In the genomic region with DNA sequence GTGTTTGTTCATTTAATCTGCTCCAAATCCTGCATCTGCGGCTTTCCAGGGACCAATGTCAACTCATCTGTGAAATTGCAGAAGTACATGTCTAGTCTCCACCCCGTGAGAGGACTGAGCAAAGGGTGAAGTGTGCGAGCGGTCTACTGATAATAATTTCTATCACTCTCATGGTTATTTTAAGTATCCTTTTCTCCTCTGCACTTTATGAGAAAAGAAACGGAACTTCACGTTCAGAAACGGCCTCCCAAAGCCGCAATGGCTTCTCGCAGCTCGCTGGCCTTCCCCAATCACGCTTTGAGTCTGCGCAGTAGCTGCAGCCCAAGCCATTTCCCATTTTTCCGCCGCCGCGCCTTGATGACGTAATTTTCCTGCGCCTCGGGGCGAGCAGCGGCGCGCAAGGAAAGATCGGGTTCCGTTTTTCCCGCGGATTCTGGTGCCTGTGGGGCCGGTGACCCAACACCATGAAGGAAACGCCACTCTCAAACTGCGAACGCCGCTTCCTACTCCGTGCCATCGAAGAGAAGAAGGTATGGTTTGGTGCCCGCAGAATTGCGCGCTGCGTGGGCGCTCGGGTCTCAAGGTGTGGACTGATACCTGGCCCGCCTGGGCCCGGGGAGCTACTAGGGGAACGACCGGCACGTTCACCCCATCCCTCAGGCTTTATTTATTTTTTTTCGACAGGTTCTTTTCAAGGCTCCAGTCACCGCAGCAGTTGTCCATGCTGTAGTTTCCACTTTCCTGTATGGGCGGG, we compare ENCODE assay signal across 8 cellular contexts. TPM values are rescaled to one million over a fixed set of nuclear protein-coding genes. Genes with fewer than 3 reads are reported as not detected.
DNase-seq lines count a peak whose midpoint lies in the region; ATAC-seq, FAIRE-seq and TF ChIP-seq lines count a peak whose summit lies in the region.

A gene with protein sequence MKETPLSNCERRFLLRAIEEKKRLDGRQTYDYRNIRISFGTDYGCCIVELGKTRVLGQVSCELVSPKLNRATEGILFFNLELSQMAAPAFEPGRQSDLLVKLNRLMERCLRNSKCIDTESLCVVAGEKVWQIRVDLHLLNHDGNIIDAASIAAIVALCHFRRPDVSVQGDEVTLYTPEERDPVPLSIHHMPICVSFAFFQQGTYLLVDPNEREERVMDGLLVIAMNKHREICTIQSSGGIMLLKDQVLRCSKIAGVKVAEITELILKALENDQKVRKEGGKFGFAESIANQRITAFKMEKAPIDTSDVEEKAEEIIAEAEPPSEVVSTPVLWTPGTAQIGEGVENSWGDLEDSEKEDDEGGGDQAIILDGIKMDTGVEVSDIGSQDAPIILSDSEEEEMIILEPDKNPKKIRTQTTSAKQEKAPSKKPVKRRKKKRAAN (plus strand): TSS at position 363 of the 754 bp plus-strand sequence. CDS start 102 bp downstream, at position 465.

- BruUV-seq in mammary epithelial cell (replicated peaks; lab: Mats Ljungman, UMichigan) = TSS peak; percentile 94

- peak within 1 kb of the TSS; percentile 96 for H3K9ac ChIP-seq in mammary epithelial cell (ENCODE audit: insufficient read depth, low read length)

- H3K79me2 ChIP-seq in ACC112 (ENCODE audit: control insufficient read depth, insufficient read depth, low read length, unreplicated experiment) (peaks cover 41% of the 10 kb centered on the region), mammary epithelial cell (ENCODE audit: insufficient read depth, low read length) (peaks cover 31% of the 10 kb centered on the region)

- no peak for FAIRE-seq in small intestine (lab: Jason Lieb, UNC)

- H3K4me2 ChIP-seq in mammary epithelial cell (ENCODE audit: insufficient read depth, low read depth, low read length) = peak within 1 kb of the TSS; percentile 94

- H2AFZ ChIP-seq in ACC112 (ENCODE audit: low read length, unreplicated experiment) (peak within 1 kb of the TSS; percentile 99), mammary epithelial cell (ENCODE audit: low read depth, low read length) (peak within 1 kb of the TSS; percentile 99)

- H3K9me3 ChIP-seq in WERI-Rb-1 (ENCODE audit: severe bottlenecking) (no peaks in the 10 kb centered on the region), mammary epithelial cell (replicated peaks; ENCODE audit: insufficient read depth, low read length) (no peaks in the 10 kb centered on the region), small intestine (ENCODE audit: control insufficient read depth, low read depth) (no peaks in the 10 kb centered on the region)

- peak; percentile 96 for DNase-seq in NCI-H2227 (lab: John Stamatoyannopoulos, UW; ENCODE audit: unreplicated experiment)
- peak; percentile 98 for DNase-seq in WERI-Rb-1
- DNase-seq in mammary epithelial cell = peak; percentile 91
- DNase-seq in iPS-NIHi11 (ENCODE audit: low spot score) = peak; percentile 89
- DNase-seq in small intestine = peak; percentile 94

- H3K4me3 ChIP-seq in ACC112 (ENCODE audit: low read depth, low read length) (peak within 1 kb of the TSS; percentile 100), WERI-Rb-1 (ENCODE audit: low read depth, low read length) (peak within 1 kb of the TSS; percentile 66), mammary epithelial cell (replicated peaks in 1 of 3; ENCODE audit: insufficient read depth in 1 of 3, low read depth in 2 of 3, low read length in 3 of 3) (peak within 1 kb of the TSS; percentile 73 to 97 (median 94)), small intestine (ENCODE audit: low read depth in 1 of 2, low read length in 2 of 2) (peak within 1 kb of the TSS; percentile 76 to 98)

- H3K36me3 ChIP-seq in ACC112 (ENCODE audit: insufficient read depth, low read length) = peaks cover 28% of the 10 kb centered on the region
- H3K36me3 ChIP-seq in WERI-Rb-1 = peaks cover 49% of the 10 kb centered on the region
- H3K36me3 ChIP-seq in mammary epithelial cell (ENCODE audit: insufficient read depth, low read length) = peaks cover 19% of the 10 kb centered on the region
- H3K36me3 ChIP-seq in small intestine (ENCODE audit: control insufficient read depth in 2 of 2, insufficient read depth in 2 of 2, low read length in 2 of 2) = peaks cover 2 to 3% of the 10 kb centered on the region in 2 donors

- intact Hi-C loops in mammary epithelial cell (cut with micrococcal nuclease) = loop anchor here (2.0 to 10.0 kb wide), 2 partner anchors 74 to 426 kb away; no protein-coding TSS in a partner anchor

- no peaks in the 10 kb centered on the region for H3K27me3 ChIP-seq in ACC112 (ENCODE audit: insufficient read depth, low read length)
- H3K27me3 ChIP-seq in WERI-Rb-1 (ENCODE audit: insufficient read depth, low read depth, severe bottlenecking) = no peaks in the 10 kb centered on the region
- no peaks in the 10 kb centered on the region for H3K27me3 ChIP-seq in mammary epithelial cell (ENCODE audit: insufficient read depth, low read length)
- H3K27me3 ChIP-seq in small intestine (ENCODE audit: control insufficient read depth in 2 of 2, insufficient read depth in 2 of 2, low read length in 2 of 2) = no peaks in the 10 kb centered on the region

- peak; percentile 74 for ATAC-seq in GM18870 (IDR thresholded peaks at IDR 0.05; ENCODE audit: unreplicated experiment)
- peak; percentile 76 for ATAC-seq in HG03135 (IDR thresholded peaks at IDR 0.05; ENCODE audit: unreplicated experiment)

- H3K4me1 ChIP-seq in ACC112 (ENCODE audit: control insufficient read depth, insufficient read depth, low read length, unreplicated experiment) (peaks cover 28% of the 10 kb centered on the region), mammary epithelial cell (ENCODE audit: insufficient read depth, low read length) (peaks cover 9% of the 10 kb centered on the region), small intestine (ENCODE audit: control insufficient read depth in 2 of 2, insufficient read depth in 1 of 2, low read depth in 1 of 2, low read length in 1 of 2) (no peaks in the 10 kb centered on the region)

- no peaks in the 10 kb centered on the region for H4K20me1 ChIP-seq in mammary epithelial cell (ENCODE audit: insufficient read depth, low read length)

- in situ Hi-C loops in mammary epithelial cell (cut with MboI; ENCODE audit: low sequenced_read_pairs in 2 of 2) = no loop called here

- no peak for TF ChIP-seq CTCF in WERI-Rb-1 (IDR thresholded peaks at IDR 0.05; ENCODE audit: low read depth, low read length)
- no peak for TF ChIP-seq CTCF in mammary epithelial cell (conservative IDR thresholded peaks at IDR 0.05 in 1 of 2, IDR thresholded peaks at IDR 0.05 in 1 of 2; ENCODE audit: extremely low read depth in 1 of 2, insufficient read depth in 1 of 2, low read depth in 1 of 2, low read length in 2 of 2)

- dilution Hi-C loops in mammary epithelial cell (cut with HindIII; ENCODE audit: low sequenced_read_pairs) = no loop called here

- CTCF ChIA-PET in mammary epithelial cell (lab: Charles Lee; ENCODE audit: low non-redundant PET) = no interaction called here

- H3K27ac ChIP-seq in ACC112 (ENCODE audit: low read depth, low read length) (peak within 1 kb of the TSS; percentile 81), WERI-Rb-1 (peak within 1 kb of the TSS; percentile 92), mammary epithelial cell (ENCODE audit: insufficient read depth, low read depth, low read length) (peak within 1 kb of the TSS; percentile 92), small intestine (ENCODE audit: low read depth in 1 of 2, low read length in 1 of 2) (peak within 1 kb of the TSS; percentile 84 to 87)

- 2% methylated on average over 26 of the region's 48 CpGs for WGBS in mammary epithelial cell (ENCODE audit: low coverage, missing lambda C conversion rate)
- 0% methylated on average over 48 of the region's 48 CpGs for WGBS in small intestine, 3 donors

RNA-seq across cellular contexts. Expression of the gene that starts here (rescaled TPM):
- 10 to 100 TPM; 20.3 to 28.7 TPM for total RNA-seq in mammary epithelial cell
- polyA plus RNA-seq in mammary epithelial cell (28.1 TPM), small intestine (10 to 100 TPM in 2 of 3 donors, 1 to 10 TPM in 1; 9.8 to 20.7 (median 13.5) TPM)
- polyA minus RNA-seq in mammary epithelial cell = 34.7 TPM

Comparison
In these comparisons a context has a peak if more than half of its experiments do, and no peak if none do; other contexts are left out.
1. Peak in every context shown above with its lines: DNase-seq, ATAC-seq, H3K4me3 ChIP-seq and H3K27ac ChIP-seq.